In the genomic region with DNA sequence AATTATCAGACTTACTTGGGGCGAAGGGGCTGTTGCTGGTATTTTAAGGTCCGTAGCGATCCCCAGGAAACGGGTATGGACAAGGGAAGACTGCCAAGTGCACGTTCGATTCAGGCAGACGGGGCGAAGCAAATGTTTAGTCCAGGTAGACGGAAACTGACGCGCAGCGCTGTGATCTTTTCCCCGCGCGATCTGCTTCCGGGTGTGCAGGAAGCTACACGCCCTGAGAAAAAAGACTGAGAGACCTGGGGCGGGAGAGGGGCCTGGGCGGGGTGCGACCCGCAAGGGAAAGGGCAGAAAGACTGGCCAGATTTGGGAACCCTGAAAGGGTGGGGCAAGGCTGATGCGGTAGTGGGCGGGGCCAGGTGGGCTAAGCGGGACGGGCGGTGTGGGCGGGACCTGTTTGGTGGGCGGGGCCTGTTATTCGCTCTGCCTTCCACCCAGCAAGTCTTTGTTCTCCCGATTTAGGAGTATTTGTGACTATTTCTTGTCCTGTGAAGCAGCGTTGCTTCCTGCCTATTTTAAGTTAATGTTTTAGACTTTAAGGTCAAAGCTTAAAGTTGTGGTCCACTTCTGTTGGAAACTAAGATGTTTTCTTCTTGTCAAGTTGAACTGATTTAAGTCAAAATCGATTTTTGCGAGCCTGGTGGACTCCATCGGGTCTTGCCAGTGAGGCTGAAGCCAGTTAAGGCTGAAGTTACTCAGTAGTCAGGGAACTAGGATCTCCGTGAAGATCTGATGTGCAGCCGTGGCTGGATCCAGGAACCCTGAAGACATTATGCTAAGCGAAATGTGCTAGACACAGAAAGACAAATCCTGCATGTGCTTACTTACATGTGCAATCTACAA, we compare ENCODE assay signal across 8 cellular contexts. TPM values are rescaled to one million over a fixed set of nuclear protein-coding genes. Genes with fewer than 3 reads are reported as not detected.
DNase-seq lines count a peak whose midpoint lies in the region; ATAC-seq, FAIRE-seq and TF ChIP-seq lines count a peak whose summit lies in the region.

A gene (minus strand): TSS at position 301 of the 849 bp plus-strand sequence. CDS start 3,549 bp downstream, outside the sequence.

- DNase-seq in GF-D8 (lab: John Stamatoyannopoulos, UW) (peak; percentile 33), NCI-H2227 (lab: John Stamatoyannopoulos, UW; ENCODE audit: unreplicated experiment) (peak; percentile 74), keratinocyte (ENCODE audit: low read depth, low spot score) (peak; percentile 23)
- DNase-seq in activated CD4-positive, CD25-positive, alpha-beta regulatory T cell (lab: John Stamatoyannopoulos, UW): peak; percentile 67 to 82 (median 77)
- peak; percentile 91 for DNase-seq in central memory CD4-positive, alpha-beta T cell
- DNase-seq in stimulated activated CD4-positive, alpha-beta T cell treated with anti-CD3 and anti-CD28 coated beads, Interleukin-12 subunit alpha, Interleukin-12 subunit beta, amount 100 ng/mL, for 4 hours: peak; percentile 89

- H2AFZ ChIP-seq in keratinocyte (ENCODE audit: control insufficient read depth, low read length): peak within 1 kb of the TSS; percentile 97

- no peak for TF ChIP-seq CTCF in keratinocyte (optimal IDR thresholded peaks at IDR 0.05 in 1 of 3, IDR thresholded peaks at IDR 0.05 in 1 of 3, conservative IDR thresholded peaks at IDR 0.05 in 1 of 3; ENCODE audit: extremely low read depth in 1 of 3, insufficient read depth in 2 of 3, low read length in 3 of 3)

- H3K9ac ChIP-seq in keratinocyte (ENCODE audit: control insufficient read depth, extremely low read depth, insufficient read depth, low read length): peak within 1 kb of the TSS; percentile 93

- peak; percentile 75 for ATAC-seq in HG02970 (IDR thresholded peaks at IDR 0.05; ENCODE audit: low FRiP score, unreplicated experiment)
- ATAC-seq in GM21526 (IDR thresholded peaks at IDR 0.05; ENCODE audit: low FRiP score, unreplicated experiment): no peak

- no peaks in the 10 kb centered on the region for H3K9me1 ChIP-seq in keratinocyte (ENCODE audit: control insufficient read depth, extremely low read depth, insufficient read depth, low read length)

- peaks cover 2 to 5% of the 10 kb centered on the region in 2 experiments for H3K36me3 ChIP-seq in keratinocyte (ENCODE audit: control insufficient read depth in 2 of 2, extremely low read depth in 1 of 2, insufficient read depth in 2 of 2, low read length in 2 of 2)

- no peaks in the 10 kb centered on the region for H3K27me3 ChIP-seq in keratinocyte (ENCODE audit: control insufficient read depth, extremely low read depth, insufficient read depth, low read length)

- FAIRE-seq in keratinocyte (lab: Jason Lieb, UNC): peak; percentile 68

- peaks cover 3% of the 10 kb centered on the region for H3K4me1 ChIP-seq in keratinocyte (ENCODE audit: control insufficient read depth, extremely low read depth, insufficient read depth, low read length)

- no peaks in the 10 kb centered on the region for H4K20me1 ChIP-seq in keratinocyte (ENCODE audit: control insufficient read depth, extremely low read depth, insufficient read depth, low read length)

- H3K79me2 ChIP-seq in keratinocyte (ENCODE audit: control insufficient read depth, insufficient read depth, low read length): peaks cover 6% of the 10 kb centered on the region

- no peaks in the 10 kb centered on the region for H3K9me3 ChIP-seq in keratinocyte (ENCODE audit: control insufficient read depth, low read depth, low read length)

- dilution Hi-C loops in keratinocyte (cut with MboI; ENCODE audit: extremely low pct_ligation_motif_present, low sequenced_read_pairs): no loop called here

- H3K4me3 ChIP-seq in keratinocyte (ENCODE audit: control insufficient read depth in 2 of 3, extremely low read depth in 1 of 3, insufficient read depth in 2 of 3, low read depth in 1 of 3, low read length in 3 of 3): peak within 1 kb of the TSS; percentile 86 to 98 (median 97)

- peak within 1 kb of the TSS; percentile 79 for H3K27ac ChIP-seq in keratinocyte (ENCODE audit: control insufficient read depth, insufficient read depth, low read length)

- peak within 1 kb of the TSS; percentile 94 for H3K4me2 ChIP-seq in keratinocyte (ENCODE audit: control insufficient read depth, extremely low read depth, insufficient read depth, low read depth, low read length)

RNA-seq across cellular contexts. Expression of the gene that starts here (rescaled TPM):
- polyA plus RNA-seq in keratinocyte: 3.3 to 5.0 TPM (median 3.8 TPM) in 3 replicates
- polyA plus RNA-seq in keratinocyte (2011; ENCODE audit: low read depth): 2.8 TPM
- polyA plus RNA-seq in keratinocyte (2011; cell fraction: cytosol; rRNA removed): 3.3 and 4.4 TPM in 2 replicates
- 7.9 and 9.8 TPM in 2 replicates for polyA plus RNA-seq in keratinocyte (2011; cell fraction: nucleus; rRNA removed)
- polyA plus RNA-seq in keratinocyte (2012; ENCODE audit: low replicate concordance): 7.0 and 13.3 TPM in 2 replicates
- 5.6 to 11.5 TPM (median 6.5 TPM) in 3 replicates for polyA minus RNA-seq in keratinocyte
- polyA minus RNA-seq in keratinocyte (2011; cell fraction: cytosol; rRNA and poly(A)+ RNA removed): 1.9 TPM
- 5.8 and 10.9 TPM in 2 replicates for polyA minus RNA-seq in keratinocyte (2011; cell fraction: nucleus; rRNA and poly(A)+ RNA removed)

Comparison
In these comparisons a context has a peak if more than half of its experiments do, and no peak if none do; other contexts are left out.
1. DNase-seq: peak in every context shown above with its lines; median percentile 91 in central memory CD4-positive, alpha-beta T cell; 89 in stimulated activated CD4-positive, alpha-beta T cell treated with anti-CD3 and anti-CD28 coated beads, Interleukin-12 subunit alpha, Interleukin-12 subunit beta, amount 100 ng/mL, for 4 hours; 77 in activated CD4-positive, CD25-positive, alpha-beta regulatory T cell; 74 in NCI-H2227; 33 in GF-D8; 23 in keratinocyte.